8 cellular contexts compared by ENCODE assay signal in the genomic region with DNA sequence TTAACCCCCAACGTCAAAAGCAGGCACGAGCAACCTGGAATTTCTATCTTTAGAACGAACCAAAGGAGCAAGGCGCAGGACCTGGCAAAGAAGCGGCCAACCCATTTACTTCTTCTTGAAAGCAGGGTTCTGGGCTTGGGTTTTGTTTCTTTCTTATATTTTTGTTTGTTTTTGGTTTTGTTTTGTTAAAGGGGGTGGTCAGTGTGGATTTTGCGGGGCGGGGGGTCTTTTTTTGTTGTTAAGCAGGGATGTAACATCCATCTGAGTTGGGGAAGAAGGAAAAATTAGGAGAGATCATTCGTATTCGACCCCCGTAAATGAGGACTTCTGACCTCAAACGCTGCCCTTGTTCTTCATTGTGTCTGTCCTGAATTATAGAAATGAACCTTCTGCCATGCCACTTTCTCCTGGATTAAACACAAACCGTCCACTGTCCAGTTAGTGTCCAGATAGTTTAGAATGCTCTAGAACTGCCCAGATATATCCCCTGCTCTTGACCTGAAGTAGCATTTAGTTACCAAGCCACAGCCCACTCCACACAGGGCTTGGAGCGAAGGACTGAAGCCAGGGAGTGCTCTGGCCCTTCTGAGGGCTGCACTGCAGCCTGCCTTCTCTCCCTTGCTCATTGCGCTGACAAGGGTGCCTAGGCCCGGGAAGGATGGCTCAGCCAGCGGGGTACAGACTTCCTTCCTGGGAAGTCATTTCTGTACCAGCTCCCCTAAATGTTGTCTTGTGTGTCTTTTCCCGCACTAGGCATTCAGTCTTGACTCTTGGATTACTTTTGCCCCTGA.
A peak's percentile ranks its signal among the peaks of the same experiment; 100 is the strongest.
DNase-seq lines count a peak whose midpoint lies in the region; ATAC-seq and TF ChIP-seq lines count a peak whose summit lies in the region.

No MANE protein-coding gene starts in this region.

- H3K4me3 ChIP-seq in astrocyte of the spinal cord (ENCODE audit: low read depth, low read length): peak overlapping the region; percentile 52

- H3K4me1 Mint-ChIP-seq in T-helper 1 cell treated with Interleukin-12 subunit alpha and Interleukin-12 subunit beta and Interleukin-4 antibody, amounts not matched to agents 30 μg/mL and 1 μg/mL, for 36 hours (ENCODE audit: low read depth): peaks cover 21% of the 10 kb centered on the region

- DNase-seq in T-helper 1 cell (no peak), astrocyte of the spinal cord (ENCODE audit: low read depth, low spot score) (no peak), substantia nigra (lab: John Stamatoyannopoulos, UW) (peak in 9 of 49 donors; percentile 7 to 42 (median 20)), NCI-H146 (lab: John Stamatoyannopoulos, UW) (no peak)
- DNase-seq in activated effector memory CD4-positive, alpha-beta T cell treated with Interleukin-2 at 50 U/mL for 16 hours: no peak

- H3K4me3 Mint-ChIP-seq in T-helper 1 cell treated with Interleukin-12 subunit alpha and Interleukin-12 subunit beta and Interleukin-4 antibody, amounts not matched to agents 30 μg/mL and 1 μg/mL, for 36 hours: peak overlapping the region; percentile 80

- ATAC-seq in HG03175 (IDR thresholded peaks at IDR 0.05; ENCODE audit: unreplicated experiment): no peak

- in situ Hi-C loops in astrocyte of the spinal cord (cut with HindIII; ENCODE audit: low sequenced_read_pairs): loop anchor here (25.0 kb wide), 1 partner anchor 284 kb away; no protein-coding TSS in a partner anchor

- TF ChIP-seq CTCF in astrocyte of the spinal cord (IDR thresholded peaks at IDR 0.05; ENCODE audit: low read depth, low read length): no peak

- no peaks in the 10 kb centered on the region for H3K9me3 Mint-ChIP-seq in T-helper 1 cell treated with Interleukin-12 subunit alpha and Interleukin-12 subunit beta and Interleukin-4 antibody, amounts not matched to agents 30 μg/mL and 1 μg/mL, for 36 hours

- H3K27me3 Mint-ChIP-seq in T-helper 1 cell treated with Interleukin-12 subunit alpha and Interleukin-12 subunit beta and Interleukin-4 antibody, amounts not matched to agents 30 μg/mL and 1 μg/mL, for 36 hours (ENCODE audit: low read depth): peaks cover 9% of the 10 kb centered on the region

- H3K36me3 Mint-ChIP-seq in T-helper 1 cell treated with Interleukin-12 subunit alpha and Interleukin-12 subunit beta and Interleukin-4 antibody, amounts not matched to agents 30 μg/mL and 1 μg/mL, for 36 hours (ENCODE audit: low read depth): peaks cover 3% of the 10 kb centered on the region

- no peak overlapping the region for H3K27ac Mint-ChIP-seq in T-helper 1 cell treated with Interleukin-12 subunit alpha and Interleukin-12 subunit beta and Interleukin-4 antibody, amounts not matched to agents 30 μg/mL and 1 μg/mL, for 36 hours

- H3K27me3 ChIP-seq in layer of hippocampus (ENCODE audit: control insufficient read depth, insufficient read depth, low read length): no peaks in the 10 kb centered on the region

- peak overlapping the region; percentile 96 for H3K27ac ChIP-seq in layer of hippocampus (ENCODE audit: low read depth, low read length)
- H3K27ac ChIP-seq in substantia nigra (ENCODE audit: low read depth, low read length, poor library complexity, severe bottlenecking): peak overlapping the region; percentile 94
